ENCODE assay signal across 30 cellular contexts in genomic region chr2:134745023-134745422, GRCh38.
A peak's percentile ranks its signal among the peaks of the same experiment; 100 is the strongest.
DNase-seq lines count a peak whose midpoint lies in the region; ATAC-seq and TF ChIP-seq lines count a peak whose summit lies in the region.
"Had no signal": no experiment of that assay in that cellular context is flagged by ENCODE, and none has a peak within 500 bp of the region (broad histone marks: within the 10 kb centered on the region; RNA-seq: fewer than 3 reads in every experiment).

No MANE protein-coding gene starts in this region.

- H3K9me3 ChIP-seq in DND-41 (ENCODE audit: insufficient read depth, low read length, severe bottlenecking) (no peaks in the 10 kb centered on the region), SU-DHL-6 (ENCODE audit: insufficient read depth, low read length) (no peaks in the 10 kb centered on the region)
- H3K9me3 ChIP-seq: esophagus squamous epithelium, gastrocnemius medialis, testis, uterus had no signal

- DNase-seq in DND-41 (peak; percentile 70), kidney tubule cell (ENCODE audit: low spot score) (peak; percentile 27), NCI-H2029 treated with DMSO at 0.1 percent for 48 hours (lab: John Stamatoyannopoulos, UW) (no peak)
- DNase-seq: activated CD8-positive, alpha-beta T cell treated with anti-CD3 and anti-CD28 coated beads, Interleukin-2, amount 10 ng/mL, durations not matched to agents 7 days and 5 days; activated T-cell treated with anti-CD3 and anti-CD28 coated beads for 4 hours; Calu3; EL; endodermal cell; esophagus squamous epithelium; gastrocnemius medialis; KG1; left ventricle myocardium superior; midbrain; natural killer cell; NCI-H146; NCI-H524; RPMI8226; small intestine; testis; uterus had no signal

- H4K20me1 ChIP-seq in DND-41 (ENCODE audit: insufficient read depth, low read length) (no peaks in the 10 kb centered on the region), SU-DHL-6 (ENCODE audit: low read depth, low read length) (no peaks in the 10 kb centered on the region)

- H2AFZ ChIP-seq in DND-41 (ENCODE audit: low read depth, low read length) (no peak overlapping the region), SU-DHL-6 (ENCODE audit: low read depth, low read length, severe bottlenecking) (peak overlapping the region; percentile 55)

- TF ChIP-seq CTCF in DND-41 (IDR thresholded peaks at IDR 0.05; ENCODE audit: borderline replicate concordance, extremely low read depth, low read length, poor library complexity, severe bottlenecking) (no peak), SU-DHL-6 (IDR thresholded peaks at IDR 0.05; ENCODE audit: insufficient read depth, low read length, poor library complexity, severe bottlenecking) (no peak)

- H3K27ac ChIP-seq in DND-41 (ENCODE audit: low read length) (no peak overlapping the region), SU-DHL-6 (ENCODE audit: low read depth, low read length) (peak overlapping the region; percentile 10)
- H3K27ac ChIP-seq: C4-2B, cardiac muscle cell, coronary artery, esophagus squamous epithelium, gastrocnemius medialis, testis, uterus had no signal

- H3K79me2 ChIP-seq in DND-41 (ENCODE audit: insufficient read depth, low read length) (no peaks in the 10 kb centered on the region), SU-DHL-6 (ENCODE audit: insufficient read depth, low read length) (no peaks in the 10 kb centered on the region)

- H3K4me3 ChIP-seq in DND-41 (ENCODE audit: low read depth in 1 of 2, low read length in 2 of 2) (no peak overlapping the region), SU-DHL-6 (ENCODE audit: insufficient read depth, low read length, poor library complexity, severe bottlenecking) (no peak overlapping the region)
- H3K4me3 ChIP-seq: cardiac muscle cell, coronary artery, esophagus squamous epithelium, gastrocnemius medialis, testis, uterus had no signal

- H3K9ac ChIP-seq in DND-41 (ENCODE audit: low read depth, low read length) (no peak overlapping the region), SU-DHL-6 (ENCODE audit: low read length) (peak overlapping the region; percentile 18; the same call in 1 of the 2 replicates)

- H3F3A ChIP-seq in SU-DHL-6 (ENCODE audit: insufficient read depth): peaks cover 11% of the 10 kb centered on the region

- H3K4me1 ChIP-seq in DND-41 (ENCODE audit: insufficient read depth, low read length): peaks cover 26% of the 10 kb centered on the region
- H3K4me1 ChIP-seq: esophagus squamous epithelium, gastrocnemius medialis, testis, uterus had no signal

- peak overlapping the region; percentile 44; the same call in 1 of the 2 replicates for H3K4me2 ChIP-seq in DND-41 (ENCODE audit: insufficient read depth, low read length)
- peak overlapping the region; percentile 25 for H3K4me2 ChIP-seq in SU-DHL-6 (ENCODE audit: low read depth, low read length, poor library complexity, severe bottlenecking)

- H3K27me3 ChIP-seq in DND-41 (ENCODE audit: insufficient read depth, low read length, poor library complexity) (no peaks in the 10 kb centered on the region), SU-DHL-6 (ENCODE audit: low read length) (no peaks in the 10 kb centered on the region)
- H3K27me3 ChIP-seq: cardiac muscle cell, esophagus squamous epithelium, gastrocnemius medialis, testis, uterus had no signal

- H3K9me2 ChIP-seq in SU-DHL-6 (replicated peaks; ENCODE audit: insufficient read depth, low read length): no peaks in the 10 kb centered on the region

- ATAC-seq in DND-41 (ENCODE audit: insufficient read depth, low read depth): peak; percentile 98
- ATAC-seq in HG03432 (IDR thresholded peaks at IDR 0.05; ENCODE audit: unreplicated experiment): peak; percentile 40
- ATAC-seq in GM19467 (IDR thresholded peaks at IDR 0.05; ENCODE audit: unreplicated experiment): no peak
- no peak for ATAC-seq in HG03159 (IDR thresholded peaks at IDR 0.05; ENCODE audit: unreplicated experiment)
- ATAC-seq in HG02840 (IDR thresholded peaks at IDR 0.05; ENCODE audit: low FRiP score, unreplicated experiment): no peak
- ATAC-seq: activated CD4-positive, CD25-positive, alpha-beta regulatory T cell treated with anti-CD3 and anti-CD28 coated beads, Interleukin-2, amount 50 U/mL, for 24 hours; activated CD8-positive, alpha-beta T cell treated with anti-CD3 and anti-CD28 coated beads, Interleukin-2, amount 10 ng/mL, durations not matched to agents 7 days and 5 days; gastrocnemius medialis; left ventricle myocardium superior; SK-N-SH treated with all-trans-retinoic acid at 6 μM for 48 hours had no signal

- H3K36me3 ChIP-seq in DND-41 (ENCODE audit: insufficient read depth, low read length) (no peaks in the 10 kb centered on the region), SU-DHL-6 (ENCODE audit: low read length) (no peaks in the 10 kb centered on the region)
- H3K36me3 ChIP-seq: cardiac muscle cell, esophagus squamous epithelium, gastrocnemius medialis, uterus had no signal

Comparison
In these comparisons a context has a peak if more than half of its experiments do, and no peak if none do; other contexts are left out.
1. ATAC-seq: peak in DND-41 (single experiment) and HG03432 (single experiment); none in GM19467 (single experiment), HG03159 (single experiment) and HG02840 (single experiment).